Comparison of ENCODE assay signal across 11 cellular contexts in genomic region chr11:101880208-101880607, GRCh38. TPM values are rescaled to one million over a fixed set of nuclear protein-coding genes. Genes with fewer than 3 reads are reported as not detected.
DNase-seq lines count a peak whose midpoint lies in the region; ATAC-seq lines count a peak whose summit lies in the region.
"Had no signal": no experiment of that assay in that cellular context is flagged by ENCODE, and none has a peak within 500 bp of the region (broad histone marks: within the 10 kb centered on the region; RNA-seq: fewer than 3 reads in every experiment).

No MANE protein-coding gene starts in this region.

- DNase-seq in NCI-H146 (lab: John Stamatoyannopoulos, UW) (peak; percentile 16), NCI-H146 treated with DMSO at 0.1 percent for 48 hours (lab: John Stamatoyannopoulos, UW; ENCODE audit: unreplicated experiment) (no peak), NCI-H1105 treated with DMSO at 0.1 percent for 48 hours (lab: John Stamatoyannopoulos, UW) (peak; percentile 60), dermis blood vessel endothelial cell (peak; percentile 81), skeletal muscle cell (ENCODE audit: low read depth) (peak; percentile 20), Right ventricle myocardium inferior (ENCODE audit: missing footprints) (no peak), nucleus accumbens (lab: John Stamatoyannopoulos, UW) (no peak)

- intact Hi-C loops in Right ventricle myocardium inferior (cut with DNase I): no loop called here

- ATAC-seq in Right ventricle myocardium inferior: no peak
- ATAC-seq in GM21526 (IDR thresholded peaks at IDR 0.05; ENCODE audit: low FRiP score, unreplicated experiment): no peak

- H3K4me3 ChIP-seq in skeletal muscle cell (ENCODE audit: low read depth, low read length): no peak overlapping the region
- H3K4me3 ChIP-seq: SJSA1 had no signal

RNA-seq across cellular contexts. Expression of gene CEP126, which starts 34.6 kb away (rescaled TPM):
- total RNA-seq in dermis blood vessel endothelial cell (0.34 and 1.1 TPM in 2 replicates), Right ventricle myocardium inferior (1.1 TPM)

RNA-seq across cellular contexts. Expression of gene ANGPTL5, which starts 36.1 kb away (rescaled TPM):
- total RNA-seq in dermis blood vessel endothelial cell: 0.09 TPM in 1 of 2 replicates, not detected in the other
- 1.5 TPM for total RNA-seq in Right ventricle myocardium inferior
- total RNA-seq: CD4-positive, CD25-positive, alpha-beta regulatory T cell; SJSA1; urinary bladder had no signal

Comparison
In these comparisons a context has a peak if more than half of its experiments do, and no peak if none do; other contexts are left out.
1. DNase-seq: peak in NCI-H146 (single experiment), NCI-H1105 treated with DMSO at 0.1 percent for 48 hours (single experiment), dermis blood vessel endothelial cell (single experiment) and skeletal muscle cell (single experiment); none in NCI-H146 treated with DMSO at 0.1 percent for 48 hours (single experiment), Right ventricle myocardium inferior (single experiment) and nucleus accumbens (0 of 56).